In the genomic region with DNA sequence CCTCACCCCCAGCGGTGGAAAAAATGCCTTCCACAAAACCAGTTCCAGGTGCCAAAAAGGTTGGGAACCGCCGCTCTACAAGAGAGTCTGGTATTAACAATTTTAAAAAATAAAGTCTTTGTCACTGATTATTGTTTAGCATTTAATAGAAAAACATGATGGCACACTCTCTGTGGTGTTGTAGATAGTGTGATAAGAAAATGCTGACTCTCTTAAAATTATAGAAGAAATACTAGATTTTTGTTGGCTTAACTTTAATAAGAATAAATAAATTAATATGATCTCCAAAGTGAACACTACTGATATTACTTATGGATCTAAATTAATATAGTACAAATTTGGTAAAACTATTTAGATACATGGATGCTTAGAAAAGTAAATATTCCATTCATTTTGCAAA, we compare ENCODE assay signal across 8 cellular contexts.
"Had no signal": no experiment of that assay in that cellular context is flagged by ENCODE, and none has a peak within 500 bp of the region (broad histone marks: within the 10 kb centered on the region; RNA-seq: fewer than 3 reads in every experiment).

No MANE protein-coding gene starts in this region.

- DNase-seq: GM23248, GOT3, H7, HFFc6, KG1 had no signal

- H3K9me3 ChIP-seq: HAP-1 had no signal

- FAIRE-seq: HTR-8/SVneo had no signal

- H3K4me3 ChIP-seq: GM23248, HAP-1 had no signal

- H3K27ac ChIP-seq: GM23248 had no signal

- ATAC-seq: HCT116 had no signal

- H3K36me3 ChIP-seq: HAP-1 had no signal

- H3K4me1 ChIP-seq: HAP-1 had no signal
